In the genomic region with DNA sequence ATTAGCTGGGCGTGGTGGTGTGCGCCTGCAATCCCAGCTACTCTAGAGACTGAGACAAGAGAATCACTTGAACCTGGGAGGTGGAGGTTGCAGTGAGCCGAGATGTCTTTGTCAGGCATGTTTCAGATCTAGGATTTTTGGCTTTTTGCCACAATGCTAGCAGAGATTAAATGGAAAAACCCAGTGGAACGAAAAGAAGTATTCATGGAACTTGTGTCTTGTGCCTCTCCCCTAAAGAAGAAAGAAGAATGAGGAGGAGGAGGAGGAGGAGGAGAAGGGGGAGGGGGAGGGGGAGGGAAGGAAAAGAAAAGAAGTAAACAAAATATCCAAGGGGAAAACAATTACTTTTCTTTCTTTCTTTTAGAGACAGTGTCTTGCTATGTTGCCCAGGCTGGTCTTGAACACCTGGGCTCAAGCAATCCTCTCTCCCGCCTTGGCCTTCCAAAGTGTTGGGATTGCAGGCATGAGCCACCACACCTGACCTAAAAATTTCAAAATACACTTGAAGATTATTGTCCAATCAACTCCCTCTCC, we compare ENCODE assay signal across 3 cellular contexts.
TF ChIP-seq lines count a peak whose summit lies in the region.

No MANE protein-coding gene starts in this region.

TF ChIP-seq in SK-N-SH, 30 proteins besides CTCF, POLR2A, EP300 and RAD21:
- TF ChIP-seq, protein P1, sequence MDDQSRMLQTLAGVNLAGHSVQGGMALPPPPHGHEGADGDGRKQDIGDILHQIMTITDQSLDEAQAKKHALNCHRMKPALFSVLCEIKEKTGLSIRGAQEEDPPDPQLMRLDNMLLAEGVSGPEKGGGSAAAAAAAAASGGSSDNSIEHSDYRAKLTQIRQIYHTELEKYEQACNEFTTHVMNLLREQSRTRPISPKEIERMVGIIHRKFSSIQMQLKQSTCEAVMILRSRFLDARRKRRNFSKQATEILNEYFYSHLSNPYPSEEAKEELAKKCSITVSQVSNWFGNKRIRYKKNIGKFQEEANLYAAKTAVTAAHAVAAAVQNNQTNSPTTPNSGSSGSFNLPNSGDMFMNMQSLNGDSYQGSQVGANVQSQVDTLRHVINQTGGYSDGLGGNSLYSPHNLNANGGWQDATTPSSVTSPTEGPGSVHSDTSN (IDR thresholded peaks at IDR 0.05), result no peak
- TF ChIP-seq POLR2AphosphoS5 (IDR thresholded peaks at IDR 0.05; ENCODE audit: low read depth, low read length) (no peak), RFX5 (IDR thresholded peaks at IDR 0.05; ENCODE audit: low read length) (no peak), FOSL2 (IDR thresholded peaks at IDR 0.05; ENCODE audit: borderline replicate concordance, low read depth) (no peak), EZH2phosphoT487 (IDR thresholded peaks at IDR 0.05; ENCODE audit: borderline replicate concordance, low read depth) (no peak), IRF3 (IDR thresholded peaks at IDR 0.05; ENCODE audit: low read depth, low read length) (no peak), ELF1 (IDR thresholded peaks at IDR 0.05) (no peak)
- TF ChIP-seq, protein P2, sequence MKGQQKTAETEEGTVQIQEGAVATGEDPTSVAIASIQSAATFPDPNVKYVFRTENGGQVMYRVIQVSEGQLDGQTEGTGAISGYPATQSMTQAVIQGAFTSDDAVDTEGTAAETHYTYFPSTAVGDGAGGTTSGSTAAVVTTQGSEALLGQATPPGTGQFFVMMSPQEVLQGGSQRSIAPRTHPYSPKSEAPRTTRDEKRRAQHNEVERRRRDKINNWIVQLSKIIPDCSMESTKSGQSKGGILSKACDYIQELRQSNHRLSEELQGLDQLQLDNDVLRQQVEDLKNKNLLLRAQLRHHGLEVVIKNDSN (IDR thresholded peaks at IDR 0.05; ENCODE audit: borderline replicate concordance, low read depth), result no peak

TF ChIP-seq in SK-N-SH treated with all-trans-retinoic acid at 6 μM for 48 hours, 23 proteins besides CTCF, POLR2A, EP300 and RAD21 (continued from another document):
- TF ChIP-seq, protein P3, sequence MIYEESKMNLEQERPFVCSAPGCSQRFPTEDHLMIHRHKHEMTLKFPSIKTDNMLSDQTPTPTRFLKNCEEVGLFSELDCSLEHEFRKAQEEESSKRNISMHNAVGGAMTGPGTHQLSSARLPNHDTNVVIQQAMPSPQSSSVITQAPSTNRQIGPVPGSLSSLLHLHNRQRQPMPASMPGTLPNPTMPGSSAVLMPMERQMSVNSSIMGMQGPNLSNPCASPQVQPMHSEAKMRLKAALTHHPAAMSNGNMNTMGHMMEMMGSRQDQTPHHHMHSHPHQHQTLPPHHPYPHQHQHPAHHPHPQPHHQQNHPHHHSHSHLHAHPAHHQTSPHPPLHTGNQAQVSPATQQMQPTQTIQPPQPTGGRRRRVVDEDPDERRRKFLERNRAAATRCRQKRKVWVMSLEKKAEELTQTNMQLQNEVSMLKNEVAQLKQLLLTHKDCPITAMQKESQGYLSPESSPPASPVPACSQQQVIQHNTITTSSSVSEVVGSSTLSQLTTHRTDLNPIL (CRISPR knock-in tag; IDR thresholded peaks at IDR 0.05; ENCODE audit: low read depth), result no peak
- TF ChIP-seq BACH2 (CRISPR knock-in tag; IDR thresholded peaks at IDR 0.05; ENCODE audit: borderline replicate concordance), result no peak
- no peak for TF ChIP-seq TSHZ2 (CRISPR knock-in tag; IDR thresholded peaks at IDR 0.05)
- TF ChIP-seq TOX (CRISPR knock-in tag; IDR thresholded peaks at IDR 0.05; ENCODE audit: borderline replicate concordance), result no peak
- no peak for TF ChIP-seq ZC3H10 (CRISPR knock-in tag; IDR thresholded peaks at IDR 0.05)
- no peak for TF ChIP-seq ARNTL (CRISPR knock-in tag; IDR thresholded peaks at IDR 0.05; ENCODE audit: borderline replicate concordance, low read depth)
- TF ChIP-seq ESRRG (CRISPR knock-in tag; IDR thresholded peaks at IDR 0.05), result no peak
- TF ChIP-seq PPARA (CRISPR knock-in tag; IDR thresholded peaks at IDR 0.05; ENCODE audit: borderline replicate concordance), result no peak
- TF ChIP-seq CSDC2 (CRISPR knock-in tag; IDR thresholded peaks at IDR 0.05), result no peak
- TF ChIP-seq ZNF70 (CRISPR knock-in tag; IDR thresholded peaks at IDR 0.05), result no peak

TF ChIP-seq in K562, 482 proteins besides CTCF, POLR2A, EP300 and RAD21 (continued from another document):
- TF ChIP-seq ZFP91 (CRISPR knock-in tag; IDR thresholded peaks at IDR 0.05) (no peak), ZBTB26 (CRISPR knock-in tag; IDR thresholded peaks at IDR 0.05) (no peak), MED1 (CRISPR knock-in tag; IDR thresholded peaks at IDR 0.05; ENCODE audit: borderline replicate concordance) (no peak), SMARCA4 (IDR thresholded peaks at IDR 0.05) (no peak), HNRNPK (IDR thresholded peaks at IDR 0.05; ENCODE audit: low read depth, low read length, poor library complexity, severe bottlenecking) (peak; percentile 72), NFIC (IDR thresholded peaks at IDR 0.05) (peak; percentile 70), C11orf30 (IDR thresholded peaks at IDR 0.05; ENCODE audit: low read depth) (no peak), KDM1A (IDR thresholded peaks at IDR 0.05) (peak in 1 of 2 experiments; percentile 70; a peak in 1 of 4 replicates)
